ENCODE assay signal across 19 cellular contexts in the genomic region with DNA sequence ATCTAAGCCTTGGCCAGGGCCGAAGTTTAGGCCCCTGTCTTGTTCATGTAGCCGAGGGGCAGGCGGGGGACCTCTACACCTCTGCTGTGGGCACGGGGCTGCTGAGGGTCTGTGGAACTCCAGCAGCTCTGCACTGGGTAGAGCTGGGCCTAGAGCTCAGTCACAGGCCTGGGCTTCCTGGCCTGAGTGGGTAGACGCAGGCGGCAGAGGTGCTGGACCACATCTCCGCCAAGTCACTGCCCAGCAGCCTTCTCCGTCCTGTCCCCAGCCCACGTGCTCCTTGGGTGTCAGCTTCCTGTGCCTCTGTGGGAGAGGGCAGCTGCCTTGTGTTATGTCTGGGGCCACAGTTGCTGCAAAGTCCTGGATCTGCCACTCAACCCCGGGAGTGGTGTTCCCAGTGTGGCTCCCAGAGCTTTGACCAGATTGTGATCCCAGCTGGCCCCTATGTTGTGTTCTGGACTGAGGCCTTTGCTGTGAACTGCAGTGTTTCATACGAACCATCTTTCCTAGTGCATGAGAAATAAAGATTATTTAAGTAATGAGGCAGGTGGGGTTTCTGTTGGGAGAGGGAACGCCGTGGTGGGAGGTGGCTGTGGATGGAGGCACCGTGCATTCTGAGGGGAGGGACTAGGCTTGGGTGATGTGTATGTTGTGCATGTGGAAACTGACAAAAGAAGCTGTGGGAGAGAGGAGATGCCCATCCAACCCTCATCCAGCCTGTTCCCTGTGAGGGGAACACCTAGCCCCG. TPM values are rescaled to one million over a fixed set of nuclear protein-coding genes. Genes with fewer than 3 reads are reported as not detected.
DNase-seq lines count a peak whose midpoint lies in the region; ATAC-seq and TF ChIP-seq lines count a peak whose summit lies in the region.
"Had no signal": no experiment of that assay in that cellular context is flagged by ENCODE, and none has a peak within 500 bp of the region (broad histone marks: within the 10 kb centered on the region; RNA-seq: fewer than 3 reads in every experiment).

No MANE protein-coding gene starts in this region.

- no peak overlapping the region for H3K4me3 Mint-ChIP-seq in activated naive CD4-positive, alpha-beta T cell treated with anti-CD3 and anti-CD28 coated beads for 36 hours
- H3K4me3 Mint-ChIP-seq: natural killer cell treated with Interleukin-12 subunit alpha and Interleukin-12 subunit beta and Interleukin-15 and Interleukin-18, amount 100 ng/mL, for 72 hours had no signal

- WGBS in lung, 2 donors, result 91 to 92% methylated on average over 15 of the region's 15 CpGs

- H3K4me1 ChIP-seq in lung (ENCODE audit: control insufficient read depth in 2 of 2, insufficient read depth in 2 of 2, low read length in 2 of 2) (no peaks in the 10 kb centered on the region), vagina (peaks cover 38% of the 10 kb centered on the region), foreskin keratinocyte (no peaks in the 10 kb centered on the region)

- CTCF ChIA-PET in activated naive CD4-positive, alpha-beta T cell treated with anti-CD3 and anti-CD28 coated beads for 36 hours (lab: Charles Lee), result interaction anchor here (1.0 to 4.3 kb wide), 8 partner anchors 9 to 138 kb away, joined by 3 to 48 read pairs (median 4); a partner anchor contains a TSS

- intact Hi-C loops in activated naive CD4-positive, alpha-beta T cell treated with anti-CD3 and anti-CD28 coated beads for 36 hours (cut with micrococcal nuclease), result no loop called here
- intact Hi-C loops in vagina (cut with DNase I), result loop anchor here (10.0 kb wide), 1 partner anchor 353 kb away; a partner anchor contains a TSS

- DNase-seq in activated naive CD4-positive, alpha-beta T cell treated with anti-CD3 and anti-CD28 coated beads, Interleukin-2, amount 50 U/mL, for 72 hours (ENCODE audit: low spot score in 2 of 2), result no peak
- DNase-seq in activated naive CD4-positive, alpha-beta T cell treated with anti-CD3 and anti-CD28 coated beads for 36 hours, result no peak
- DNase-seq in lung (ENCODE audit: low spot score) (peak; percentile 24), vagina (ENCODE audit: extremely low spot score in 2 of 2) (peak; percentile 55 to 81), foreskin keratinocyte (no peak)
- no peak for DNase-seq in activated CD4-positive, alpha-beta T cell treated with anti-CD3 and anti-CD28 coated beads, Interleukin-2, amount 50 U/mL, for 48 hours
- DNase-seq in activated CD4-positive, CD25-positive, alpha-beta regulatory T cell (lab: John Stamatoyannopoulos, UW), result no peak
- DNase-seq: activated CD4-positive, alpha-beta T cell treated with anti-CD3 and anti-CD28 coated beads for 1 hour; activated T-cell treated with anti-CD3 and anti-CD28 coated beads for 4 hours; GDM1; lower lobe of right lung had no signal

- H3K9me3 ChIP-seq in lung (ENCODE audit: control insufficient read depth in 2 of 2, insufficient read depth in 1 of 2, low read length in 1 of 2) (no peaks in the 10 kb centered on the region), vagina (no peaks in the 10 kb centered on the region)
- H3K9me3 ChIP-seq: gastroesophageal sphincter, lower lobe of right lung, uterus had no signal

- no peak for TF ChIP-seq POLR2A in vagina (IDR thresholded peaks at IDR 0.05)

- H3K27me3 ChIP-seq in lung (ENCODE audit: control insufficient read depth, insufficient read depth) (no peaks in the 10 kb centered on the region), vagina (no peaks in the 10 kb centered on the region), foreskin keratinocyte (no peaks in the 10 kb centered on the region)
- H3K27me3 ChIP-seq: gastroesophageal sphincter, uterus had no signal

- H3K36me3 ChIP-seq in lung (ENCODE audit: control insufficient read depth in 2 of 2, insufficient read depth in 2 of 2, low read length in 2 of 2) (peaks cover 0 to 50% of the 10 kb centered on the region in 2 donors), vagina (peaks cover 0 to 43% of the 10 kb centered on the region in 2 donors)
- H3K36me3 ChIP-seq: uterus had no signal

- peak overlapping the region; percentile 55 to 93 for H3K27ac Mint-ChIP-seq in activated naive CD4-positive, alpha-beta T cell treated with anti-CD3 and anti-CD28 coated beads, Interleukin-2, amount 50 U/mL, for 72 hours
- no peak overlapping the region for H3K27ac Mint-ChIP-seq in activated naive CD4-positive, alpha-beta T cell treated with anti-CD3 and anti-CD28 coated beads for 36 hours

- peaks cover 14% of the 10 kb centered on the region for H3K4me1 Mint-ChIP-seq in activated naive CD4-positive, alpha-beta T cell treated with anti-CD3 and anti-CD28 coated beads for 36 hours (ENCODE audit: low read depth)

- H3K4me3 ChIP-seq in lung, result no peak overlapping the region
- no peak overlapping the region for H3K4me3 ChIP-seq in vagina
- H3K4me3 ChIP-seq: gastroesophageal sphincter, lower lobe of right lung, uterus had no signal

- TF ChIP-seq CTCF in lung (IDR thresholded peaks at IDR 0.05; ENCODE audit: control extremely low read depth, extremely low read depth) (no peak), vagina (IDR thresholded peaks at IDR 0.05) (no peak), foreskin keratinocyte (conservative IDR thresholded peaks at IDR 0.05) (no peak)

- H3K36me3 Mint-ChIP-seq in activated naive CD4-positive, alpha-beta T cell treated with anti-CD3 and anti-CD28 coated beads, Interleukin-2, amount 50 U/mL, for 72 hours, result no peaks in the 10 kb centered on the region
- peaks cover 20% of the 10 kb centered on the region for H3K36me3 Mint-ChIP-seq in activated naive CD4-positive, alpha-beta T cell treated with anti-CD3 and anti-CD28 coated beads for 36 hours (ENCODE audit: low read depth)
- H3K36me3 Mint-ChIP-seq: natural killer cell treated with Interleukin-12 subunit alpha and Interleukin-12 subunit beta and Interleukin-15 and Interleukin-18, amount 100 ng/mL, for 72 hours had no signal

- ATAC-seq in activated naive CD4-positive, alpha-beta T cell treated with anti-CD3 and anti-CD28 coated beads, Interleukin-2, amount 50 U/mL, for 72 hours, result no peak
- ATAC-seq in lung (ENCODE audit: insufficient read depth, low FRiP score) (no peak), foreskin keratinocyte (no peak)
- ATAC-seq: gastroesophageal sphincter; natural killer cell treated with Interleukin-12 subunit alpha and Interleukin-12 subunit beta and Interleukin-15 and Interleukin-18, amount 100 ng/mL, for 72 hours had no signal

- peak overlapping the region; percentile 34 for H3K27ac ChIP-seq in angular gyrus (ENCODE audit: low read depth, low read length)
- H3K27ac ChIP-seq in lung (ENCODE audit: low read depth in 1 of 2, low read length in 1 of 2), result no peak overlapping the region
- H3K27ac ChIP-seq in vagina, result peak overlapping the region; percentile 80
- no peak overlapping the region for H3K27ac ChIP-seq in foreskin keratinocyte
- H3K27ac ChIP-seq: epithelial cell of prostate had no signal

- H3K27me3 Mint-ChIP-seq in activated naive CD4-positive, alpha-beta T cell treated with anti-CD3 and anti-CD28 coated beads for 36 hours (ENCODE audit: low read depth), result no peaks in the 10 kb centered on the region
- H3K27me3 Mint-ChIP-seq: natural killer cell treated with Interleukin-12 subunit alpha and Interleukin-12 subunit beta and Interleukin-15 and Interleukin-18, amount 100 ng/mL, for 72 hours had no signal

- no peaks in the 10 kb centered on the region for H3K9me3 Mint-ChIP-seq in activated naive CD4-positive, alpha-beta T cell treated with anti-CD3 and anti-CD28 coated beads, Interleukin-2, amount 50 U/mL, for 72 hours
- no peaks in the 10 kb centered on the region for H3K9me3 Mint-ChIP-seq in activated naive CD4-positive, alpha-beta T cell treated with anti-CD3 and anti-CD28 coated beads for 36 hours
- H3K9me3 Mint-ChIP-seq: natural killer cell treated with Interleukin-12 subunit alpha and Interleukin-12 subunit beta and Interleukin-15 and Interleukin-18, amount 100 ng/mL, for 72 hours had no signal

RNA-seq across cellular contexts. Expression of a gene that starts 12.1 kb away (rescaled TPM):
- 100 to 1,000 TPM in 1 of 2 donors, 10 to 100 TPM in 1; 91.5 to 113 TPM for total RNA-seq in activated naive CD4-positive, alpha-beta T cell treated with anti-CD3 and anti-CD28 coated beads, Interleukin-2, amount 50 U/mL, for 72 hours
- 10 to 100 TPM; 41.3 to 56.9 TPM for total RNA-seq in activated naive CD4-positive, alpha-beta T cell treated with anti-CD3 and anti-CD28 coated beads for 36 hours
- total RNA-seq in lung, result 10 to 100 TPM; 35.8 to 57.4 TPM
- 10 to 100 TPM; 16.7 to 53.2 TPM for polyA plus RNA-seq in lung
- 38.5 TPM for total RNA-seq in vagina
- total RNA-seq in foreskin keratinocyte, result 26.8 and 28.1 TPM in 2 replicates
- 20.2 and 20.3 TPM in 2 replicates for polyA plus RNA-seq in foreskin keratinocyte

RNA-seq across cellular contexts. Expression of a gene that starts 12.3 kb away (rescaled TPM):
- under 1 TPM in 1 of 2 donors, not detected in 1; 0.34 TPM for total RNA-seq in activated naive CD4-positive, alpha-beta T cell treated with anti-CD3 and anti-CD28 coated beads, Interleukin-2, amount 50 U/mL, for 72 hours
- under 1 TPM; 0.22 to 0.50 TPM for total RNA-seq in activated naive CD4-positive, alpha-beta T cell treated with anti-CD3 and anti-CD28 coated beads for 36 hours
- total RNA-seq in lung (not detected), vagina (not detected), foreskin keratinocyte (not detected in 2 replicates)
- polyA plus RNA-seq in lung (under 1 TPM in 1 of 2 donors, not detected in 1; 0.24 TPM), foreskin keratinocyte (0.04 and 0.09 TPM in 2 replicates)
- total RNA-seq: gastroesophageal sphincter; H1; LHCN-M2; lower lobe of right lung; T-helper 2 cell treated with Interferon-gamma antibody and Interleukin-4, amounts not matched to agents 100 ng/mL and 5 ng/mL, for 36 hours; uterus had no signal

RNA-seq across cellular contexts. Expression of a gene that starts 24.2 kb away (rescaled TPM):
- 10 to 100 TPM; 22.0 to 23.8 TPM for total RNA-seq in activated naive CD4-positive, alpha-beta T cell treated with anti-CD3 and anti-CD28 coated beads, Interleukin-2, amount 50 U/mL, for 72 hours
- total RNA-seq in activated naive CD4-positive, alpha-beta T cell treated with anti-CD3 and anti-CD28 coated beads for 36 hours, result 1 to 10 TPM; 8.8 to 9.9 TPM
- total RNA-seq in lung (10 to 100 TPM; 18.6 to 19.7 TPM), vagina (36.1 TPM), foreskin keratinocyte (5.8 and 11.7 TPM in 2 replicates)
- polyA plus RNA-seq in lung (10 to 100 TPM in 1 of 2 donors, 1 to 10 TPM in 1; 8.8 to 17.1 TPM), foreskin keratinocyte (10.9 and 18.2 TPM in 2 replicates)

RNA-seq across cellular contexts. Expression of a gene that starts 36.2 kb away (rescaled TPM):
- total RNA-seq in activated naive CD4-positive, alpha-beta T cell treated with anti-CD3 and anti-CD28 coated beads, Interleukin-2, amount 50 U/mL, for 72 hours, result 10 to 100 TPM; 13.6 to 41.7 TPM
- total RNA-seq in activated naive CD4-positive, alpha-beta T cell treated with anti-CD3 and anti-CD28 coated beads for 36 hours, result 10 to 100 TPM; 14.2 to 14.3 TPM
- total RNA-seq in lung, result 100 to 1,000 TPM in 1 of 2 donors, 10 to 100 TPM in 1; 27.6 to 106 TPM
- 10 to 100 TPM in 1 of 2 donors, 1 to 10 TPM in 1; 7.7 to 51.7 TPM for polyA plus RNA-seq in lung
- 130 TPM for total RNA-seq in vagina
- 6.7 and 8.5 TPM in 2 replicates for total RNA-seq in foreskin keratinocyte
- polyA plus RNA-seq in foreskin keratinocyte, result 18.1 and 20.9 TPM in 2 replicates

RNA-seq across cellular contexts. Expression of a gene that starts 55.9 kb away (rescaled TPM):
- total RNA-seq in activated naive CD4-positive, alpha-beta T cell treated with anti-CD3 and anti-CD28 coated beads, Interleukin-2, amount 50 U/mL, for 72 hours, result 100 to 1,000 TPM in 1 of 2 donors, not detected in 1; 129 TPM
- total RNA-seq in activated naive CD4-positive, alpha-beta T cell treated with anti-CD3 and anti-CD28 coated beads for 36 hours, result not detected
- total RNA-seq in lung (not detected), vagina (156 TPM), foreskin keratinocyte (17.9 and 19.5 TPM in 2 replicates)
- polyA plus RNA-seq in lung (10 to 100 TPM in 1 of 2 donors, under 1 TPM in 1; 0.10 to 36.9 TPM), foreskin keratinocyte (41.0 and 45.9 TPM in 2 replicates)
- total RNA-seq: lower lobe of right lung had no signal

Comparison
In these comparisons a context has a peak if more than half of its experiments do, and no peak if none do; other contexts are left out.
1. DNase-seq: peak in lung (single experiment) and vagina (2 of 2); none in activated naive CD4-positive, alpha-beta T cell treated with anti-CD3 and anti-CD28 coated beads, Interleukin-2, amount 50 U/mL, for 72 hours (0 of 2), activated naive CD4-positive, alpha-beta T cell treated with anti-CD3 and anti-CD28 coated beads for 36 hours (single experiment), foreskin keratinocyte (0 of 2), activated CD4-positive, alpha-beta T cell treated with anti-CD3 and anti-CD28 coated beads, Interleukin-2, amount 50 U/mL, for 48 hours (0 of 2) and activated CD4-positive, CD25-positive, alpha-beta regulatory T cell (0 of 4).
2. H3K27ac ChIP-seq: peak in angular gyrus (single experiment) and vagina (single experiment); none in lung (0 of 2) and foreskin keratinocyte (single experiment).